8 cellular contexts compared by ENCODE assay signal in the genomic region with DNA sequence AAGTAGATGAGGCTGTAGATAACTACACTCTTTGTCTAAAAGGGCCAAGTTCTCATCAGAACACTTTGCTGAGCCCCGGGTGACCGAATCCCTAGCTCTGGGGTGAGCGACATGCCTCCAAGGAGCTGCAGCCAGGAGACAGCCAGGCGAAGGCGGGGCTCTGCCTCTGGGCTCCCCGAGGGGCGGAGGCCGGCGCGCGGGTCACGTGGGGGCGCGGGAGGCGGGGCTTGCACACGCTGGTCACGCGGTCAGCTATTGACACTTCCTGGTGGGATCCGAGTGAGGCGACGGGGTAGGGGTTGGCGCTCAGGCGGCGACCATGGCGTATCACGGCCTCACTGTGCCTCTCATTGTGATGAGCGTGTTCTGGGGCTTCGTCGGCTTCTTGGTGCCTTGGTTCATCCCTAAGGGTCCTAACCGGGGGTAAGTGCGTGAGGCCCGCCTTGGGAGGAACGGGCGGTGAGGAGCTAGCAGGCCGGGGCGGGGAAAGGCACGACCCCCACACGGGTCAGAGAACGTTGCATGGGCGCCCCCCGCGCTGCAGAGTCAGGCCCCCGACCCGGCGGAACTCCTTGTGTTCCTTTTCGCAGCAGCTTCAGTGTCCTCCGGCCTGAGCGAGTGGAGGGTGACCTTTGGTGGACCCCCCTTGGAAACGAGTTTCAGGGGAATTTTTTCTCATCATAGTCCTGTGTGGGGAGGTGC. TPM values are rescaled to one million over a fixed set of nuclear protein-coding genes. Genes with fewer than 3 reads are reported as not detected.
DNase-seq lines count a peak whose midpoint lies in the region; ATAC-seq and TF ChIP-seq lines count a peak whose summit lies in the region.

Gene ATP6V0E1 (plus strand): TSS at position 230 of the 702 bp plus-strand sequence. CDS start 90 bp downstream, at position 320.

- no peak for TF ChIP-seq CTCF in GM23338 (conservative IDR thresholded peaks at IDR 0.05; ENCODE audit: low read depth in 2 of 2)
- TF ChIP-seq CTCF in RWPE1 (conservative IDR thresholded peaks at IDR 0.05; ENCODE audit: low read depth): no peak
- TF ChIP-seq CTCF in fibroblast of lung (conservative IDR thresholded peaks at IDR 0.05 in 1 of 2, IDR thresholded peaks at IDR 0.05 in 1 of 2; ENCODE audit: low read depth in 1 of 2, low read length in 2 of 2): no peak

- H3K27ac ChIP-seq in GM23338 (ENCODE audit: low read depth) (peak within 1 kb of the TSS; percentile 68; the same call in 1 of the 2 replicates), RWPE1 (peak within 1 kb of the TSS; percentile 89), fibroblast of lung (ENCODE audit: insufficient read depth, low read length) (peak within 1 kb of the TSS; percentile 76)
- peak within 1 kb of the TSS; percentile 92 for H3K27ac ChIP-seq in naive thymus-derived CD4-positive, alpha-beta T cell (ENCODE audit: low read depth, low read length)

- H3K4me2 ChIP-seq in GM23338 (peak within 1 kb of the TSS; percentile 75), fibroblast of lung (ENCODE audit: extremely low read depth, insufficient read depth, low read length) (peak within 1 kb of the TSS; percentile 86)

- no peaks in the 10 kb centered on the region for H3K9me3 ChIP-seq in fibroblast of lung (ENCODE audit: control insufficient read depth, insufficient read depth, low read depth, low read length)
- H3K9me3 ChIP-seq in naive thymus-derived CD4-positive, alpha-beta T cell (ENCODE audit: control insufficient read depth in 2 of 3, low read length in 3 of 3): no peaks in the 10 kb centered on the region

- no peaks in the 10 kb centered on the region; the same call in 1 of the 2 replicates for H3K9me2 ChIP-seq in GM23338 (ENCODE audit: insufficient read depth)

- peaks cover 32% of the 10 kb centered on the region for H3K79me2 ChIP-seq in GM23338 (replicated peaks; ENCODE audit: insufficient read depth)
- H3K79me2 ChIP-seq in fibroblast of lung (ENCODE audit: control insufficient read depth, insufficient read depth, low read length): peaks cover 39% of the 10 kb centered on the region

- CTCF ChIA-PET in RWPE1 (lab: Yijun Ruan, JAX): interaction anchor here (0.6 to 1.6 kb wide), 7 partner anchors 11 to 1350 kb away, joined by 3 to 6 read pairs (median 4); partner anchors contain the start of gene BNIP1
- CTCF ChIA-PET in naive thymus-derived CD4-positive, alpha-beta T cell (lab: Charles Lee): interaction anchor here (0.5 to 4.4 kb wide), 12 partner anchors 12 to 312 kb away, joined by 3 to 22 read pairs (median 6); partner anchors contain the start of genes BNIP1 and RPL26L1

- POLR2A ChIA-PET in RWPE1 (lab: Yijun Ruan, JAX; ENCODE audit: low non-redundant PET): interaction anchor here (0.5 to 1.0 kb wide), 3 partner anchors 24 to 244 kb away, joined by 3 to 7 read pairs (median 4); partner anchors contain the start of gene RPL26L1
- POLR2A ChIA-PET in naive thymus-derived CD4-positive, alpha-beta T cell (lab: Charles Lee): interaction anchor here (0.6 to 2.6 kb wide), 24 partner anchors 11 to 977 kb away, joined by 3 to 42 read pairs (median 5); partner anchors contain the start of genes BNIP1, DUSP1, FBXW11 and RPL26L1

- H3K9ac ChIP-seq in fibroblast of lung (ENCODE audit: insufficient read depth, low read length): peak within 1 kb of the TSS; percentile 61

- DNase-seq in EH (ENCODE audit: low read depth): peak; percentile 94
- DNase-seq in GM23338 (ENCODE audit: low spot score): peak; percentile 97
- peak; percentile 91 for DNase-seq in LHCN-M2 (ENCODE audit: low read depth)
- peak; percentile 98 for DNase-seq in RWPE1 (ENCODE audit: low spot score)
- peak; percentile 90 for DNase-seq in fibroblast of lung (ENCODE audit: low read depth in 2 of 2)
- peak; percentile 86 to 98 (median 90) for DNase-seq in naive thymus-derived CD4-positive, alpha-beta T cell
- DNase-seq in stimulated activated naive B cell treated with anti-CD40 and anti-IgM and Interleukin-4, amounts not matched to agents 10 μg/mL and 1 μg/mL and 100 μg/mL, for 72 hours: peak; percentile 94

- H3K4me1 ChIP-seq in GM23338 (ENCODE audit: insufficient read depth) (0 out of 2 replicates have a peak, but pooled peaks cover 8% of the 10 kb centered on the region), fibroblast of lung (ENCODE audit: control insufficient read depth, extremely low read depth, insufficient read depth, low read length) (no peaks in the 10 kb centered on the region)
- H3K4me1 ChIP-seq in naive thymus-derived CD4-positive, alpha-beta T cell (ENCODE audit: control insufficient read depth in 2 of 2, insufficient read depth in 2 of 2, low read length in 2 of 2): peaks cover 16 to 26% of the 10 kb centered on the region in 2 donors

- H4K20me1 ChIP-seq in GM23338 (replicated peaks; ENCODE audit: insufficient read depth) (peaks cover 7% of the 10 kb centered on the region), fibroblast of lung (ENCODE audit: control insufficient read depth, extremely low read depth, insufficient read depth, low read length) (no peaks in the 10 kb centered on the region)

- H3K27me3 ChIP-seq in GM23338 (ENCODE audit: insufficient read depth) (no peaks in the 10 kb centered on the region), fibroblast of lung (ENCODE audit: control insufficient read depth, insufficient read depth, low read length) (no peaks in the 10 kb centered on the region)
- H3K27me3 ChIP-seq in naive thymus-derived CD4-positive, alpha-beta T cell (ENCODE audit: control insufficient read depth in 2 of 2, insufficient read depth in 2 of 2, low read length in 2 of 2): no peaks in the 10 kb centered on the region

- no peaks in the 10 kb centered on the region for H3K9me3 Mint-ChIP-seq in GM23338
- H3K9me3 Mint-ChIP-seq in activated T-helper 17 cell treated with anti-CD3 and anti-CD28 coated beads, Interleukin-2, amount 50 U/mL, for 72 hours: no peaks in the 10 kb centered on the region
- peaks cover 0 to 2% (median 0%) of the 10 kb centered on the region in 11 donors for H3K9me3 Mint-ChIP-seq in naive thymus-derived CD4-positive, alpha-beta T cell
- H3K9me3 Mint-ChIP-seq in stimulated activated naive B cell treated with anti-CD40 and anti-IgM and Interleukin-4, amounts not matched to agents 10 μg/mL and 1 μg/mL and 100 μg/mL, for 72 hours: no peaks in the 10 kb centered on the region

- ATAC-seq in GM23338: peak; percentile 91
- ATAC-seq in activated T-helper 17 cell treated with anti-CD3 and anti-CD28 coated beads, Interleukin-2, amount 50 U/mL, for 72 hours (replicated peaks): peak; percentile 93
- ATAC-seq in naive thymus-derived CD4-positive, alpha-beta T cell: peak; percentile 91
- ATAC-seq in stimulated activated naive B cell treated with anti-CD40 and anti-IgM and Interleukin-4, amounts not matched to agents 10 μg/mL and 1 μg/mL and 100 μg/mL, for 72 hours (replicated peaks): peak; percentile 89 to 93

- peaks cover 7% of the 10 kb centered on the region; the same call in 1 of the 2 replicates for H3K36me3 ChIP-seq in GM23338 (ENCODE audit: insufficient read depth)
- H3K36me3 ChIP-seq in fibroblast of lung (ENCODE audit: control insufficient read depth, insufficient read depth, low read length): peaks cover 2% of the 10 kb centered on the region
- peaks cover 0 to 16% (median 0%) of the 10 kb centered on the region in 3 experiments for H3K36me3 ChIP-seq in naive thymus-derived CD4-positive, alpha-beta T cell (ENCODE audit: control insufficient read depth in 2 of 3, insufficient read depth in 3 of 3, low read length in 3 of 3)

- intact Hi-C loops in naive thymus-derived CD4-positive, alpha-beta T cell (cut with micrococcal nuclease): loop anchor here (1.0 to 5.0 kb wide), 12 partner anchors 24 to 977 kb away; partner anchors contain the start of genes BNIP1 (in 2 of the 2), BOD1 (in 2 of the 2), RPL26L1 (in 2 of the 2) and CPEB4 (in 1 of the 2)

- H3K27me3 Mint-ChIP-seq in GM23338 (ENCODE audit: insufficient read depth, low read depth, poor library complexity): peaks cover 7% of the 10 kb centered on the region
- no peaks in the 10 kb centered on the region for H3K27me3 Mint-ChIP-seq in activated T-helper 17 cell treated with anti-CD3 and anti-CD28 coated beads, Interleukin-2, amount 50 U/mL, for 72 hours
- no peaks in the 10 kb centered on the region for H3K27me3 Mint-ChIP-seq in naive thymus-derived CD4-positive, alpha-beta T cell
- H3K27me3 Mint-ChIP-seq in stimulated activated naive B cell treated with anti-CD40 and anti-IgM and Interleukin-4, amounts not matched to agents 10 μg/mL and 1 μg/mL and 100 μg/mL, for 72 hours: no peaks in the 10 kb centered on the region

- H3F3A ChIP-seq in GM23338 (replicated peaks; ENCODE audit: low read depth): no peaks in the 10 kb centered on the region

- H2AFZ ChIP-seq in GM23338 (peak within 1 kb of the TSS; percentile 75; the same call in 1 of the 2 replicates), fibroblast of lung (ENCODE audit: low read length) (peak within 1 kb of the TSS; percentile 61)

- peaks cover 15% of the 10 kb centered on the region; the same call in 2 of the 3 replicates for H3K36me3 Mint-ChIP-seq in GM23338 (ENCODE audit: low read depth)
- peaks cover 50% of the 10 kb centered on the region for H3K36me3 Mint-ChIP-seq in activated T-helper 17 cell treated with anti-CD3 and anti-CD28 coated beads, Interleukin-2, amount 50 U/mL, for 72 hours (ENCODE audit: low read depth)
- H3K36me3 Mint-ChIP-seq in naive thymus-derived CD4-positive, alpha-beta T cell: peaks cover 0 to 15% (median 11%) of the 10 kb centered on the region in 5 donors
- H3K36me3 Mint-ChIP-seq in stimulated activated naive B cell treated with anti-CD40 and anti-IgM and Interleukin-4, amounts not matched to agents 10 μg/mL and 1 μg/mL and 100 μg/mL, for 72 hours: peaks cover 16 to 29% of the 10 kb centered on the region in 2 donors

- H3K4me3 ChIP-seq in GM23338: peak within 1 kb of the TSS; percentile 72
- H3K4me3 ChIP-seq in fibroblast of lung (replicated peaks in 1 of 4; ENCODE audit: control extremely low read depth in 1 of 4, insufficient read depth in 1 of 4, low read depth in 3 of 4, low read length in 4 of 4): peak within 1 kb of the TSS; percentile 32 to 100 (median 60)
- H3K4me3 ChIP-seq in naive thymus-derived CD4-positive, alpha-beta T cell (ENCODE audit: low read length): peak within 1 kb of the TSS; percentile 64

- H3K27ac Mint-ChIP-seq in GM23338: peak within 1 kb of the TSS; percentile 99
- peak within 1 kb of the TSS; percentile 98 for H3K27ac Mint-ChIP-seq in activated T-helper 17 cell treated with anti-CD3 and anti-CD28 coated beads, Interleukin-2, amount 50 U/mL, for 72 hours
- H3K27ac Mint-ChIP-seq in naive thymus-derived CD4-positive, alpha-beta T cell: peak within 1 kb of the TSS; percentile 92 to 99 (median 98)
- peak within 1 kb of the TSS; percentile 99 for H3K27ac Mint-ChIP-seq in stimulated activated naive B cell treated with anti-CD40 and anti-IgM and Interleukin-4, amounts not matched to agents 10 μg/mL and 1 μg/mL and 100 μg/mL, for 72 hours

- H3K4me3 Mint-ChIP-seq in GM23338: peak within 1 kb of the TSS; percentile 100
- peak within 1 kb of the TSS; percentile 86 for H3K4me3 Mint-ChIP-seq in activated T-helper 17 cell treated with anti-CD3 and anti-CD28 coated beads, Interleukin-2, amount 50 U/mL, for 72 hours
- peak within 1 kb of the TSS; percentile 88 to 99 (median 97) for H3K4me3 Mint-ChIP-seq in naive thymus-derived CD4-positive, alpha-beta T cell
- H3K4me3 Mint-ChIP-seq in stimulated activated naive B cell treated with anti-CD40 and anti-IgM and Interleukin-4, amounts not matched to agents 10 μg/mL and 1 μg/mL and 100 μg/mL, for 72 hours: peak within 1 kb of the TSS; percentile 94 to 97

- peaks cover 5% of the 10 kb centered on the region for H3K4me1 Mint-ChIP-seq in GM23338
- peaks cover 17% of the 10 kb centered on the region for H3K4me1 Mint-ChIP-seq in activated T-helper 17 cell treated with anti-CD3 and anti-CD28 coated beads, Interleukin-2, amount 50 U/mL, for 72 hours
- H3K4me1 Mint-ChIP-seq in naive thymus-derived CD4-positive, alpha-beta T cell: peaks cover 20 to 70% (median 46%) of the 10 kb centered on the region in 7 donors
- peaks cover 15 to 35% of the 10 kb centered on the region in 2 donors for H3K4me1 Mint-ChIP-seq in stimulated activated naive B cell treated with anti-CD40 and anti-IgM and Interleukin-4, amounts not matched to agents 10 μg/mL and 1 μg/mL and 100 μg/mL, for 72 hours

RNA-seq across cellular contexts. Expression of gene ATP6V0E1, which starts in this region (rescaled TPM):
- total RNA-seq in GM23338 (2014; rRNA removed; shearing (Covaris generic)): 75.0 and 75.9 TPM in 2 replicates
- polyA plus RNA-seq in GM23338 (2016; fragmentation: Nextera tagmentation; extraction: Ambion mirVana): 217 and 250 TPM in 2 replicates
- 165 and 195 TPM in 2 replicates for total RNA-seq in LHCN-M2 (2014; rRNA removed)
- polyA plus RNA-seq in LHCN-M2 (2012): 739 TPM
- total RNA-seq in activated T-helper 17 cell treated with anti-CD3 and anti-CD28 coated beads, Interleukin-2, amount 50 U/mL, for 72 hours: 100 to 1,000 TPM; 123 to 163 TPM
- 293 and 377 TPM in 2 replicates for total RNA-seq in fibroblast of lung
- polyA plus RNA-seq in fibroblast of lung: 595 and 635 TPM in 2 replicates
- polyA plus RNA-seq in fibroblast of lung (2012): 409 and 483 TPM in 2 replicates
- 366 and 457 TPM in 2 replicates for polyA minus RNA-seq in fibroblast of lung (ENCODE audit: low replicate concordance)
- 100 to 1,000 TPM in 4 of 5 experiments, 10 to 100 TPM in 1; 61.8 to 170 (median 119) TPM for total RNA-seq in naive thymus-derived CD4-positive, alpha-beta T cell
- polyA plus RNA-seq in naive thymus-derived CD4-positive, alpha-beta T cell: 100 to 1,000 TPM; 415 to 455 TPM

Comparison
In these comparisons a context has a peak if more than half of its experiments do, and no peak if none do; other contexts are left out.
1. Peak in every context shown above with its lines: DNase-seq, ATAC-seq, H3K4me3 ChIP-seq and H3K27ac ChIP-seq.